In genomic region chr11:44530413-44531115, GRCh38 we compare ENCODE assay signal across 10 cellular contexts. TPM values are rescaled to one million over a fixed set of nuclear protein-coding genes. Genes with fewer than 3 reads are reported as not detected.
DNase-seq lines count a peak whose midpoint lies in the region; ATAC-seq and TF ChIP-seq lines count a peak whose summit lies in the region.
"Had no signal": no experiment of that assay in that cellular context is flagged by ENCODE, and none has a peak within 500 bp of the region (broad histone marks: within the 10 kb centered on the region; RNA-seq: fewer than 3 reads in every experiment).

No MANE protein-coding gene starts in this region.

- H3K4me1 ChIP-seq in Karpas-422 (ENCODE audit: low read length), result peaks cover 6% of the 10 kb centered on the region
- H3K4me1 ChIP-seq in left lung, result peaks cover 4 to 13% of the 10 kb centered on the region in 2 donors

- H3K4me3 ChIP-seq in Karpas-422 (ENCODE audit: low read length) (no peak overlapping the region), left lung (no peak overlapping the region)

- H2AFZ ChIP-seq in Karpas-422 (ENCODE audit: low read length), result no peak overlapping the region

- TF ChIP-seq CTCF in left lung (IDR thresholded peaks at IDR 0.05), result no peak

- no peaks in the 10 kb centered on the region for H3K9me3 Mint-ChIP-seq in activated T-helper 17 cell treated with anti-CD3 and anti-CD28 coated beads, Interleukin-2, amount 50 U/mL, for 72 hours

- H3K27me3 Mint-ChIP-seq in activated T-helper 17 cell treated with anti-CD3 and anti-CD28 coated beads, Interleukin-2, amount 50 U/mL, for 72 hours, result peaks cover 6% of the 10 kb centered on the region

- H3K4me1 Mint-ChIP-seq in activated T-helper 17 cell treated with anti-CD3 and anti-CD28 coated beads, Interleukin-2, amount 50 U/mL, for 72 hours, result peaks cover 18% of the 10 kb centered on the region

- H3K79me2 ChIP-seq in Karpas-422 (ENCODE audit: low read length), result no peaks in the 10 kb centered on the region

- intact Hi-C loops in left lung (cut with DNase I), result loop anchor here in 1 of 2 donors (10.0 kb wide), 1 partner anchor 396 kb away; no protein-coding TSS in a partner anchor

- no peaks in the 10 kb centered on the region for H3K27me3 ChIP-seq in Karpas-422 (ENCODE audit: low read length)
- peaks cover 0 to 6% of the 10 kb centered on the region in 2 donors for H3K27me3 ChIP-seq in left lung

- no peak overlapping the region for H3K9ac ChIP-seq in Karpas-422 (ENCODE audit: low read length)

- H3K27ac ChIP-seq in Karpas-422 (ENCODE audit: low read length) (no peak overlapping the region), left lung (peak overlapping the region in 1 of 2 donors; percentile 65)

- H3K36me3 ChIP-seq in Karpas-422 (ENCODE audit: insufficient read depth, low read length) (no peaks in the 10 kb centered on the region), left lung (no peaks in the 10 kb centered on the region)

- no peaks in the 10 kb centered on the region for H3K9me3 ChIP-seq in Karpas-422 (ENCODE audit: low read length)
- H3K9me3 ChIP-seq in left lung, result no peaks in the 10 kb centered on the region

- no peaks in the 10 kb centered on the region for H3K36me3 Mint-ChIP-seq in activated T-helper 17 cell treated with anti-CD3 and anti-CD28 coated beads, Interleukin-2, amount 50 U/mL, for 72 hours (ENCODE audit: low read depth)

- peak overlapping the region; percentile 30 for H3K4me3 Mint-ChIP-seq in activated T-helper 17 cell treated with anti-CD3 and anti-CD28 coated beads, Interleukin-2, amount 50 U/mL, for 72 hours

- H3K27ac Mint-ChIP-seq in activated T-helper 17 cell treated with anti-CD3 and anti-CD28 coated beads, Interleukin-2, amount 50 U/mL, for 72 hours, result peak overlapping the region; percentile 51

- H3K9me2 ChIP-seq in Karpas-422 (replicated peaks; ENCODE audit: insufficient read depth, low read length), result no peaks in the 10 kb centered on the region

- no peaks in the 10 kb centered on the region for H4K20me1 ChIP-seq in Karpas-422 (ENCODE audit: insufficient read depth, low read depth, low read length)

- peak; percentile 33 for DNase-seq in CMK (ENCODE audit: low read depth)
- peak; percentile 38 for DNase-seq in Karpas-422
- no peak for DNase-seq in left lung
- no peak for DNase-seq in HT-29 (ENCODE audit: low spot score)
- no peak for DNase-seq in SHP77 (lab: John Stamatoyannopoulos, UW)
- DNase-seq: GOT3, NCI-H226 had no signal

- H3K4me2 ChIP-seq in Karpas-422 (ENCODE audit: low read depth, low read length, poor library complexity, severe bottlenecking), result no peak overlapping the region

- peak; percentile 95 for ATAC-seq in activated T-helper 17 cell treated with anti-CD3 and anti-CD28 coated beads, Interleukin-2, amount 50 U/mL, for 72 hours (replicated peaks)
- peak; percentile 61 for ATAC-seq in left lung
- ATAC-seq in GM18519 (IDR thresholded peaks at IDR 0.05; ENCODE audit: low FRiP score, unreplicated experiment), result no peak
- ATAC-seq in GM21717 (IDR thresholded peaks at IDR 0.05; ENCODE audit: unreplicated experiment), result no peak

RNA-seq across cellular contexts. Expression of gene CD82, which starts 34.9 kb away (rescaled TPM):
- 22.2 and 39.5 TPM in 2 replicates for total RNA-seq in Karpas-422 (2014; rRNA removed; shearing (Covaris generic); ENCODE audit: low replicate concordance)
- 100 to 1,000 TPM; 147 to 620 TPM for total RNA-seq in activated T-helper 17 cell treated with anti-CD3 and anti-CD28 coated beads, Interleukin-2, amount 50 U/mL, for 72 hours
- total RNA-seq in left lung, result 100 to 1,000 TPM in 1 of 2 donors, 10 to 100 TPM in 1; 88.4 to 244 TPM
- 159 and 173 TPM in 2 replicates for total RNA-seq in HT-29 (2014; rRNA removed; shearing (Covaris generic))

Comparison
In these comparisons a context has a peak if more than half of its experiments do, and no peak if none do; other contexts are left out.
1. DNase-seq: peak in CMK (single experiment) and Karpas-422 (single experiment); none in left lung (0 of 2), HT-29 (single experiment) and SHP77 (0 of 2).
2. ATAC-seq: peak in activated T-helper 17 cell treated with anti-CD3 and anti-CD28 coated beads, Interleukin-2, amount 50 U/mL, for 72 hours (single experiment) and left lung (single experiment); none in GM18519 (single experiment) and GM21717 (single experiment).